In the genomic region with DNA sequence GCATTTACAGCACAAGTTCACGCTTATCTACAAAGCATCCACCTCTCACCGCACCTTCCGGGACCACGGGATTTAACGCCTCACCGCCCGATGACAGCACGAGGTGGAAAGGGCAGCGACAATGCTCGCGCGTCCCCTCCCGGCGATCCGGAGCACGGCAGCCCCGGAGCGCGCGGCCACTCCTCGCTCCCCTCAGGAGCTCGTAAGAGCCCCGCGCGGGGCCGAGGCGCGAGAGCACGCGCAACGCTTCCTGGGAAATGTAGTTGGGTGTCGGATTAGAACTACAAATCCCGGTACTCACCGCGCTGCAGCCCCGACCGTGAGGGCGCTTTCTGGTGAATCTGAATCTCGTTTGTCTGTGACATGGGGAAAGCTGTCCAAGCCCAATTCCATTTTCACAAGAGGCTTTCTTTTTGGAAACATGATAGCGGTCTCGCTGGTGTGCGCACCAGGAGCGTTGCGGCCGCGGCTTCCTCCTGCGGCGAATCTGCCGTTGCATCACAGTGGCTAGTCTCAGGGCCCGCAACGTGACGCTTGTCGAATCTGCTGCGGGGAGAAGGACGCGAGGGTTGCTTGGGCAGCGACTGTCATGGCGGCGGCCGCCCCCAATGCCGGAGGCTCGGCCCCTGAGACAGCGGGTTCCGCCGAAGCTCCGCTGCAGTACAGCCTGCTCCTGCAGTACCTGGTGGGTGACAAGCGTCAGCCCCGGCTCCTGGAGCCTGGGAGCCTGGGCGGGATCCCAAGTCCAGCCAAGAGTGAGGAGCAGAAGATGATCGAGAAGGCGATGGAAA, we compare ENCODE assay signal across 8 cellular contexts. TPM values are rescaled to one million over a fixed set of nuclear protein-coding genes. Genes with fewer than 3 reads are reported as not detected.
DNase-seq lines count a peak whose midpoint lies in the region; ATAC-seq and TF ChIP-seq lines count a peak whose summit lies in the region.

A gene (plus strand): TSS at position 576 of the 791 bp plus-strand sequence. CDS start 14 bp downstream, at position 590.

- H3F3A ChIP-seq in PC-9 (ENCODE audit: insufficient read depth, low read depth), result peaks cover 12% of the 10 kb centered on the region

- peak within 1 kb of the TSS; percentile 90 for H2AFZ ChIP-seq in PC-9

- H3K4me2 ChIP-seq in PC-9, result peak within 1 kb of the TSS; percentile 92

- H3K27ac ChIP-seq in PC-9, result peak within 1 kb of the TSS; percentile 63

- BruUV-seq in PC-9 (replicated peaks; lab: Mats Ljungman, UMichigan), result no TSS peak

- H3K4me3 ChIP-seq in PC-9, result peak within 1 kb of the TSS; percentile 86
- peak within 1 kb of the TSS; percentile 58 for H3K4me3 ChIP-seq in mucosa of stomach (ENCODE audit: low read length)

- ATAC-seq in GM21717 (IDR thresholded peaks at IDR 0.05; ENCODE audit: unreplicated experiment), result peak; percentile 88

- in situ Hi-C loops in KBM-7 (cut with MboI; ENCODE audit: low pct_unique_long_range_greater_than_20kb, low sequenced_read_pairs), result no loop called here

- H3K27me3 ChIP-seq in PC-9 (ENCODE audit: insufficient read depth, low read depth), result no peaks in the 10 kb centered on the region
- H3K27me3 ChIP-seq in mucosa of stomach (ENCODE audit: control insufficient read depth, insufficient read depth, low read length), result no peaks in the 10 kb centered on the region

- intact Hi-C loops in PC-9 (cut with micrococcal nuclease; ENCODE audit: unreplicated experiment), result loop anchor here (1.0 to 10.0 kb wide), 4 partner anchors 214 to 612 kb away; a partner anchor contains a TSS

- CTCF ChIA-PET in PC-9 (lab: Charles Lee), result interaction anchor here (0.6 to 1.4 kb wide), 12 partner anchors 16 to 585 kb away, joined by 3 to 11 read pairs (median 4); a partner anchor contains a TSS

- POLR2A ChIA-PET in PC-9 (lab: Charles Lee; ENCODE audit: unreplicated experiment), result interaction anchor here (0.5 to 0.6 kb wide), 2 partner anchors 215 to 366 kb away, joined by 3 to 8 read pairs; a partner anchor contains a TSS

- DNase-seq in DMS79 (lab: John Stamatoyannopoulos, UW), result peak; percentile 76
- DNase-seq in KBM-7, result peak; percentile 100
- DNase-seq in PC-9, result peak; percentile 94 to 97
- peak; percentile 93 for DNase-seq in activated T-cell treated with anti-CD3 and anti-CD28 coated beads, Interleukin-2, amount 50 U/mL, for 1 hour
- peak; percentile 97 for DNase-seq in erythroblast (lab: John Stamatoyannopoulos, UW)
- DNase-seq in stimulated activated CD8-positive, alpha-beta memory T cell treated with anti-CD3 and anti-CD28 coated beads, Interleukin-7, amount 100 ng/mL, for 1 hour (ENCODE audit: low read depth in 2 of 2), result peak; percentile 76 to 83

- H3K9ac ChIP-seq in mucosa of stomach (ENCODE audit: low read length), result peak within 1 kb of the TSS; percentile 77

- TF ChIP-seq CTCF in PC-9 (conservative IDR thresholded peaks at IDR 0.05), result peak; percentile 96

- H4K20me1 ChIP-seq in PC-9 (ENCODE audit: insufficient read depth), result peaks cover 26% of the 10 kb centered on the region

- H3K9me3 ChIP-seq in PC-9 (ENCODE audit: insufficient read depth, low read depth) (no peaks in the 10 kb centered on the region), mucosa of stomach (ENCODE audit: control insufficient read depth, low read length) (no peaks in the 10 kb centered on the region)

- H3K79me2 ChIP-seq in PC-9 (ENCODE audit: low read depth), result peaks cover 20% of the 10 kb centered on the region

- no peaks in the 10 kb centered on the region for H3K9me2 ChIP-seq in PC-9 (ENCODE audit: insufficient read depth)

- peaks cover 18% of the 10 kb centered on the region; the same call in 1 of the 2 replicates for H3K36me3 ChIP-seq in PC-9 (ENCODE audit: low read depth)
- H3K36me3 ChIP-seq in mucosa of stomach (ENCODE audit: control insufficient read depth, insufficient read depth, low read length), result no peaks in the 10 kb centered on the region

- TF ChIP-seq POLR2A in erythroblast (IDR thresholded peaks at IDR 0.05; ENCODE audit: low read length), result peak; percentile 93

- H3K4me1 ChIP-seq in PC-9 (replicated peaks; ENCODE audit: insufficient read depth), result peaks cover 14% of the 10 kb centered on the region
- peaks cover 14% of the 10 kb centered on the region for H3K4me1 ChIP-seq in mucosa of stomach (ENCODE audit: control insufficient read depth, insufficient read depth, low read length)

RNA-seq across cellular contexts. Expression of the gene that starts here (rescaled TPM):
- 11.5 and 11.6 TPM in 2 replicates for total RNA-seq in PC-9 (2021)

Comparison
In these comparisons a context has a peak if more than half of its experiments do, and no peak if none do; other contexts are left out.
1. Peak in every context shown above with its lines: DNase-seq, ATAC-seq, H3K4me3 ChIP-seq and H3K27ac ChIP-seq.